Comparison of ENCODE assay signal across 8 cellular contexts in the genomic region with DNA sequence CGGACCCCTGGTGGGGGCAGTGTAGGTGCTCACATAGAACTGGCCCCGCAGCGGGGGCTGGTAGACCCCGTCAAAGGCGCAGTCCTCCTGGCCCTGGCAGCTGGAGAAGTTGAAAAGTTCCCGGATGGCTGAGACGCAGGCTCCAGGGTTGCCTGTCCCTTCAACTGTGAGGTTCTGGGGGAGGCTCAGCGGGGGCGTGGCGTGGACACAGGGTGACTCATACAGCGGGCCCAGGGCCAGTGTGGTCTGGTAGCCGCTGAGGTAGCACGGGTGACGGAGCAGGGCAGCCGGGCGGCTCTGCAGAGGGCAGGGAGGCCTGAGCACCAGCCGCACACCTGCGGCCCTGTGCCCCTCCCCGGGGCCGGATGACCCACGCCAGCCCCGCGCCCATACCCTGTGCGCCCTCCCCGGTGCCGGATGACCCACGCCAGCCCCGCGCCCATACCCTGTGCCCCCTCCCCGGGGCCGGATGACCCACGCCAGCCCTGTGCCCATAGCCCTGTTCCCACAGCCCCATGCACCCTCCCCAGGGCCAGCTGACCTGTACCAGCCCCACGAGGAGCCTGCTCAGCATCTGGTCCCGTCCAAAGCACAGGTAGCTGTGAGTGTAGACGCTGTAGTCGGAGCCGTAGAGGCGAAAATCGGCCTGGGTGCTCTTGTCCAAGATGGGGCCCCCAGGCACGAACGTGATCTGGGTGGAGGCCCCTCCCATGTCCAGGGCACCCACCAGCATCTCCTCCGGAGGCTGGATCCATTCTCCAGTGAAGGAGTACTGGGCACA. TPM values are rescaled to one million over a fixed set of nuclear protein-coding genes. Genes with fewer than 3 reads are reported as not detected.
DNase-seq lines count a peak whose midpoint lies in the region; ATAC-seq and TF ChIP-seq lines count a peak whose summit lies in the region.
"Had no signal": no experiment of that assay in that cellular context is flagged by ENCODE, and none has a peak within 500 bp of the region (broad histone marks: within the 10 kb centered on the region; RNA-seq: fewer than 3 reads in every experiment).

No MANE protein-coding gene starts in this region.

- no peak overlapping the region for H3K27ac ChIP-seq in IMR-90 (ENCODE audit: insufficient read depth, low read length)
- H3K27ac ChIP-seq: VCaP had no signal

- no peaks in the 10 kb centered on the region for H3K27me3 ChIP-seq in IMR-90 (ENCODE audit: control insufficient read depth, insufficient read depth, low read length)

- no peaks in the 10 kb centered on the region for H3K9me3 ChIP-seq in IMR-90 (ENCODE audit: control insufficient read depth, insufficient read depth, low read length)

- TF ChIP-seq RAD21 in IMR-90 (IDR thresholded peaks at IDR 0.05; ENCODE audit: low read length): no peak

- H3K4me3 ChIP-seq in IMR-90 (ENCODE audit: insufficient read depth, low read depth, low read length) (no peak overlapping the region), astrocyte of the cerebellum (ENCODE audit: low read depth, low read length) (no peak overlapping the region)

- H3K36me3 ChIP-seq in IMR-90 (ENCODE audit: control insufficient read depth, insufficient read depth, low read length): no peaks in the 10 kb centered on the region

- H3K4ac ChIP-seq in IMR-90 (ENCODE audit: low read depth, low read length): peak overlapping the region; percentile 2; the same call in 1 of the 2 replicates

- H2AK9ac ChIP-seq in IMR-90 (replicated peaks; ENCODE audit: low read depth, low read length, poor library complexity): peak overlapping the region; percentile 94

- H4K5ac ChIP-seq in IMR-90 (ENCODE audit: low read depth, low read length): no peak overlapping the region

- H2BK15ac ChIP-seq in IMR-90 (ENCODE audit: low read depth, low read length): no peak overlapping the region

- no peak overlapping the region; the same call in 1 of the 2 replicates for H2AK5ac ChIP-seq in IMR-90 (ENCODE audit: low read depth, low read length)

- no peak overlapping the region for H3K14ac ChIP-seq in IMR-90 (replicated peaks; ENCODE audit: low read depth, low read length)

- H3K56ac ChIP-seq in IMR-90 (ENCODE audit: extremely low read depth, insufficient read depth, low read length): no peak overlapping the region

- no peaks in the 10 kb centered on the region for H3K27me3 Mint-ChIP-seq in activated T-cell treated with anti-CD3 and anti-CD28 coated beads, Interleukin-2, amount 50 U/mL, for 72 hours (ENCODE audit: low read depth)

- peak overlapping the region; percentile 89 for H2AFZ ChIP-seq in IMR-90 (replicated peaks; ENCODE audit: low read length, poor library complexity)

- no peak overlapping the region for H3K4me2 ChIP-seq in IMR-90 (ENCODE audit: low read depth, low read length)

- no peak for TF ChIP-seq POLR2A in IMR-90 (IDR thresholded peaks at IDR 0.05; ENCODE audit: low read depth, low read length)

- dilution Hi-C loops in IMR-90 (cut with HindIII; ENCODE audit: low sequenced_read_pairs, unreplicated experiment): no loop called here

- H3K9ac ChIP-seq in IMR-90 (ENCODE audit: low read depth, low read length): no peak overlapping the region

- BruUV-seq in IMR-90 (replicated peaks; lab: Mats Ljungman, UMichigan): no TSS peak

- DNase-seq in IMR-90: peak; percentile 76
- peak; percentile 77 for DNase-seq in astrocyte of the cerebellum (ENCODE audit: low read depth)
- DNase-seq in left kidney (ENCODE audit: low read depth, low spot score): peak; percentile 70
- peak; percentile 83 for DNase-seq in ureter (ENCODE audit: low spot score)
- no peak for DNase-seq in activated T-cell treated with anti-CD3 and anti-CD28 coated beads, Interleukin-2, amount 50 U/mL, for 72 hours
- DNase-seq in NCI-H446 (lab: John Stamatoyannopoulos, UW): no peak

- intact Hi-C loops in IMR-90 (cut with micrococcal nuclease): no loop called here

- H3K79me1 ChIP-seq in IMR-90 (ENCODE audit: low read depth in 1 of 2, low read length in 2 of 2): no peaks in the 10 kb centered on the region

- H3K9me3 Mint-ChIP-seq in activated T-cell treated with anti-CD3 and anti-CD28 coated beads, Interleukin-2, amount 50 U/mL, for 72 hours: no peaks in the 10 kb centered on the region

- no peaks in the 10 kb centered on the region for H3K36me3 Mint-ChIP-seq in activated T-cell treated with anti-CD3 and anti-CD28 coated beads, Interleukin-2, amount 50 U/mL, for 72 hours (ENCODE audit: insufficient read depth in 2 of 2)

- no peak overlapping the region for H3K27ac Mint-ChIP-seq in activated T-cell treated with anti-CD3 and anti-CD28 coated beads, Interleukin-2, amount 50 U/mL, for 72 hours

- CTCF ChIA-PET in IMR-90 (lab: Yijun Ruan, JAX): interaction anchor here (1.0 kb wide), 1 partner anchor 10 kb away, joined by 3 read pairs; no protein-coding TSS in a partner anchor

- in situ Hi-C loops in IMR-90 (cut with MboI; ENCODE audit: low sequenced_read_pairs): no loop called here
- in situ Hi-C loops in astrocyte of the cerebellum (cut with HindIII; ENCODE audit: low sequenced_read_pairs): no loop called here

- H3K4me1 ChIP-seq in IMR-90 (ENCODE audit: control insufficient read depth, insufficient read depth, low read length): peaks cover 3% of the 10 kb centered on the region

- no peak overlapping the region for H2BK5ac ChIP-seq in IMR-90 (ENCODE audit: low read depth, low read length, poor library complexity, severe bottlenecking)

- POLR2A ChIA-PET in IMR-90 (lab: Charles Lee; ENCODE audit: unreplicated experiment): no interaction called here

- ATAC-seq in IMR-90 (ENCODE audit: low read depth) (peak; percentile 96), GM18498 (IDR thresholded peaks at IDR 0.05; ENCODE audit: unreplicated experiment) (no peak)
- ATAC-seq in activated T-cell treated with anti-CD3 and anti-CD28 coated beads, Interleukin-2, amount 50 U/mL, for 72 hours (replicated peaks in 1 of 2): no peak

- H3K4me3 Mint-ChIP-seq in activated T-cell treated with anti-CD3 and anti-CD28 coated beads, Interleukin-2, amount 50 U/mL, for 72 hours: no peak overlapping the region

- no peak overlapping the region for H3K23ac ChIP-seq in IMR-90 (ENCODE audit: low read depth, low read length)

- H4K91ac ChIP-seq in IMR-90 (ENCODE audit: insufficient read depth, low read depth, low read length): no peak overlapping the region

- H3K9me1 ChIP-seq in IMR-90 (ENCODE audit: insufficient read depth, low read length): no peaks in the 10 kb centered on the region

- H4K20me1 ChIP-seq in IMR-90 (ENCODE audit: insufficient read depth, low read length): no peaks in the 10 kb centered on the region

- H3K18ac ChIP-seq in IMR-90 (ENCODE audit: low read depth, low read length): no peak overlapping the region

- no peaks in the 10 kb centered on the region for H3K4me1 Mint-ChIP-seq in activated T-cell treated with anti-CD3 and anti-CD28 coated beads, Interleukin-2, amount 50 U/mL, for 72 hours (ENCODE audit: low read depth)

- no peak overlapping the region for H2BK20ac ChIP-seq in IMR-90 (ENCODE audit: low read depth, low read length)

- TF ChIP-seq CTCF in IMR-90 (conservative IDR thresholded peaks at IDR 0.05; ENCODE audit: low read depth, low read length) (no peak), astrocyte of the cerebellum (IDR thresholded peaks at IDR 0.05; ENCODE audit: low read depth, low read length, missing control alignments) (no peak)

- 76% methylated on average over 17 of the region's 42 CpGs; no CpG with 5 or more reads in 1 of the 2 experiments for WGBS in IMR-90 (ENCODE audit: extremely low coverage in 2 of 2, insufficient read length in 1 of 2), 2 experiments

- H2BK120ac ChIP-seq in IMR-90 (ENCODE audit: low read depth, low read length): no peak overlapping the region

- H4K8ac ChIP-seq in IMR-90 (ENCODE audit: low read depth in 2 of 2, low read length in 2 of 2): peak overlapping the region; percentile 49 to 56; a peak in 2 of 4 replicates

TF ChIP-seq in IMR-90, 13 proteins besides CTCF, POLR2A, EP300 and RAD21 (continues in another document):
- TF ChIP-seq CEBPB (IDR thresholded peaks at IDR 0.05; ENCODE audit: low read depth, low read length) (no peak), MAZ (IDR thresholded peaks at IDR 0.05; ENCODE audit: borderline replicate concordance, low read depth, low read length) (no peak), SMC3 (IDR thresholded peaks at IDR 0.05; ENCODE audit: low read depth, low read length) (0 out of 2 replicates have a peak, but pooled peaks have one; percentile 13)
- TF ChIP-seq, protein P1, sequence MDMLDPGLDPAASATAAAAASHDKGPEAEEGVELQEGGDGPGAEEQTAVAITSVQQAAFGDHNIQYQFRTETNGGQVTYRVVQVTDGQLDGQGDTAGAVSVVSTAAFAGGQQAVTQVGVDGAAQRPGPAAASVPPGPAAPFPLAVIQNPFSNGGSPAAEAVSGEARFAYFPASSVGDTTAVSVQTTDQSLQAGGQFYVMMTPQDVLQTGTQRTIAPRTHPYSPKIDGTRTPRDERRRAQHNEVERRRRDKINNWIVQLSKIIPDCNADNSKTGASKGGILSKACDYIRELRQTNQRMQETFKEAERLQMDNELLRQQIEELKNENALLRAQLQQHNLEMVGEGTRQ (IDR thresholded peaks at IDR 0.05; ENCODE audit: low read depth, low read length): no peak

RNA-seq across cellular contexts. Expression of a gene that starts 5.0 kb away (rescaled TPM):
- total RNA-seq in IMR-90 (2012; rRNA removed): not detected in 2 replicates
- polyA plus RNA-seq in IMR-90 (2012; rRNA removed): 0.07 TPM in 2 replicates
- 0.06 and 0.11 TPM in 2 replicates for polyA plus RNA-seq in IMR-90 (2012; cell fraction: cytosol; rRNA removed)
- polyA plus RNA-seq in IMR-90 (2012; cell fraction: nucleus; rRNA removed; ENCODE audit: low replicate concordance): 0.37 and 0.78 TPM in 2 replicates
- total RNA-seq in ureter: not detected
- not detected for total RNA-seq in activated T-cell treated with anti-CD3 and anti-CD28 coated beads, Interleukin-2, amount 50 U/mL, for 72 hours

RNA-seq across cellular contexts. Expression of a gene that starts 13.0 kb away (rescaled TPM):
- not detected in 2 replicates for total RNA-seq in IMR-90 (2012; rRNA removed)
- 0.16 and 0.17 TPM in 2 replicates for polyA plus RNA-seq in IMR-90 (2012; rRNA removed)
- polyA plus RNA-seq in IMR-90 (2012; cell fraction: cytosol; rRNA removed): 0.08 and 0.25 TPM in 2 replicates
- 1.3 and 3.4 TPM in 2 replicates for polyA plus RNA-seq in IMR-90 (2012; cell fraction: nucleus; rRNA removed; ENCODE audit: low replicate concordance)
- total RNA-seq in ureter: 12.5 TPM
- total RNA-seq in activated T-cell treated with anti-CD3 and anti-CD28 coated beads, Interleukin-2, amount 50 U/mL, for 72 hours: 1 to 10 TPM; 1.4 to 1.8 TPM

RNA-seq across cellular contexts. Expression of a gene that starts 13.2 kb away (rescaled TPM):
- total RNA-seq in IMR-90 (2012; rRNA removed) (1.1 and 1.7 TPM in 2 replicates), ureter (43.0 TPM)
- polyA plus RNA-seq in IMR-90 (2012; rRNA removed): 7.4 and 10.2 TPM in 2 replicates
- polyA plus RNA-seq in IMR-90 (2012; cell fraction: cytosol; rRNA removed): 5.4 and 9.9 TPM in 2 replicates
- 24.4 and 50.7 TPM in 2 replicates for polyA plus RNA-seq in IMR-90 (2012; cell fraction: nucleus; rRNA removed; ENCODE audit: low replicate concordance)
- 10 to 100 TPM; 23.7 to 26.0 TPM for total RNA-seq in activated T-cell treated with anti-CD3 and anti-CD28 coated beads, Interleukin-2, amount 50 U/mL, for 72 hours

RNA-seq across cellular contexts. Expression of a gene that starts 23.0 kb away (rescaled TPM):
- 7.7 and 10.0 TPM in 2 replicates for total RNA-seq in IMR-90 (2012; rRNA removed)
- polyA plus RNA-seq in IMR-90 (2012; rRNA removed): 40.9 and 45.9 TPM in 2 replicates
- 26.6 and 33.5 TPM in 2 replicates for polyA plus RNA-seq in IMR-90 (2012; cell fraction: cytosol; rRNA removed)
- 116 and 241 TPM in 2 replicates for polyA plus RNA-seq in IMR-90 (2012; cell fraction: nucleus; rRNA removed; ENCODE audit: low replicate concordance)
- total RNA-seq in ureter: 49.3 TPM
- 10 to 100 TPM; 20.0 to 28.5 TPM for total RNA-seq in activated T-cell treated with anti-CD3 and anti-CD28 coated beads, Interleukin-2, amount 50 U/mL, for 72 hours

Comparison
In these comparisons a context has a peak if more than half of its experiments do, and no peak if none do; other contexts are left out.
1. DNase-seq: peak in IMR-90 (single experiment), astrocyte of the cerebellum (single experiment), left kidney (single experiment) and ureter (single experiment); none in activated T-cell treated with anti-CD3 and anti-CD28 coated beads, Interleukin-2, amount 50 U/mL, for 72 hours (0 of 2) and NCI-H446 (0 of 2).